12 cellular contexts compared by ENCODE assay signal in the genomic region with DNA sequence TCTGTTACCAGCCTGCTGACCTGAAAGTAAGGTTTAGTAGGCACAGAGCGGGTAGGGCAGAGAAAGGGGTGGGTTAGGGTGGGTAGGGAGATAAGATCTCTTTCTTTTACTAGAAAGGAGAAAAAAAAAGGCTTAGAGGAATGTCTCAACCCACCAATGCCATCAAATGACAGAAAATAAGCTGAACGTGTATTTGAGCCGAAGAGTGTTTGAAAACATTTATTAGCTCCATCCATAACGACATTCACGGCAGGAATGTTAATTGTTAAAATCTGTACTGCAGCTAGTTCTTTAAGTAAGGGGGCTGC.
DNase-seq lines count a peak whose midpoint lies in the region; ATAC-seq, FAIRE-seq and TF ChIP-seq lines count a peak whose summit lies in the region.
"Had no signal": no experiment of that assay in that cellular context is flagged by ENCODE, and none has a peak within 500 bp of the region (broad histone marks: within the 10 kb centered on the region; RNA-seq: fewer than 3 reads in every experiment).

No MANE protein-coding gene starts in this region.

- FAIRE-seq in kidney (lab: Jason Lieb, UNC), result no peak

- intact Hi-C loops in kidney (cut with DNase I), result no loop called here

- no peak for ATAC-seq in GM21423 (IDR thresholded peaks at IDR 0.05; ENCODE audit: unreplicated experiment)
- ATAC-seq in GM21367 (IDR thresholded peaks at IDR 0.05; ENCODE audit: unreplicated experiment), result no peak
- ATAC-seq: right cardiac atrium had no signal

- H3K4me1 ChIP-seq in HEK293 (ENCODE audit: control insufficient read depth, insufficient read depth, low read length) (peaks cover 19% of the 10 kb centered on the region), SJSA1 (replicated peaks) (peaks cover 47% of the 10 kb centered on the region), kidney (ENCODE audit: control insufficient read depth in 1 of 2, insufficient read depth in 1 of 2, low read depth in 1 of 2, low read length in 2 of 2) (peaks cover 10 to 40% of the 10 kb centered on the region in 2 donors), suprapubic skin (peaks cover 38% of the 10 kb centered on the region)

- DNase-seq in SJSA1 (ENCODE audit: low read depth in 1 of 2, low spot score in 2 of 2), result peak in 1 of 2 experiments; percentile 52
- DNase-seq in kidney, result no peak
- DNase-seq in suprapubic skin (ENCODE audit: low spot score in 2 of 2), result no peak
- DNase-seq in GDM1 (lab: John Stamatoyannopoulos, UW), result no peak
- DNase-seq: activated CD8-positive, alpha-beta memory T cell treated with anti-CD3 and anti-CD28 coated beads, Interleukin-2, amount 50 U/mL, for 4 hours; DMS79; left ventricle myocardium inferior; right cardiac atrium; T1000 had no signal

- H3K36me3 ChIP-seq in HEK293 (ENCODE audit: control insufficient read depth in 2 of 2, insufficient read depth in 1 of 2, low read length in 2 of 2) (no peaks in the 10 kb centered on the region), SJSA1 (no peaks in the 10 kb centered on the region), kidney (ENCODE audit: control insufficient read depth in 1 of 2, insufficient read depth in 2 of 2, low read length in 2 of 2) (no peaks in the 10 kb centered on the region), suprapubic skin (no peaks in the 10 kb centered on the region)
- H3K36me3 ChIP-seq: left ventricle myocardium inferior had no signal

- POLR2A ChIA-PET in HEK293 (lab: Yijun Ruan, JAX), result interaction anchor here (0.6 to 1.2 kb wide), 5 partner anchors 8 to 216 kb away, joined by 3 to 9 read pairs (median 4); no protein-coding TSS in a partner anchor

- CTCF ChIA-PET in HEK293 (lab: Yijun Ruan, JAX), result interaction anchor here (0.9 to 1.4 kb wide), 4 partner anchors 10 to 93 kb away, joined by 3 to 4 read pairs (median 3); no protein-coding TSS in a partner anchor

- 0 out of 2 replicates have a peak overlapping the region, but pooled peaks have one; percentile 21 for H3K27ac ChIP-seq in HEK293 (ENCODE audit: extremely low read depth, low read depth, low read length)
- peak overlapping the region; percentile 87 for H3K27ac ChIP-seq in SJSA1
- peak overlapping the region; percentile 30 to 56 for H3K27ac ChIP-seq in kidney (ENCODE audit: low read depth in 2 of 2, low read length in 2 of 2)
- peak overlapping the region; percentile 14 for H3K27ac ChIP-seq in suprapubic skin
- H3K27ac ChIP-seq: left ventricle myocardium inferior had no signal

- TF ChIP-seq EP300 in suprapubic skin (IDR thresholded peaks at IDR 0.05), result no peak

- H3K9me3 ChIP-seq in HEK293 (ENCODE audit: control insufficient read depth, insufficient read depth, low read depth, low read length), result no peaks in the 10 kb centered on the region
- H3K9me3 ChIP-seq in SJSA1 (replicated peaks), result no peaks in the 10 kb centered on the region
- H3K9me3 ChIP-seq in kidney (ENCODE audit: control insufficient read depth in 1 of 2, low read length in 2 of 2), result no peaks in the 10 kb centered on the region
- no peaks in the 10 kb centered on the region for H3K9me3 ChIP-seq in suprapubic skin
- H3K9me3 ChIP-seq: left ventricle myocardium inferior had no signal

- H3K27me3 ChIP-seq in SJSA1 (replicated peaks) (no peaks in the 10 kb centered on the region), suprapubic skin (no peaks in the 10 kb centered on the region)

- TF ChIP-seq CTCF in HEK293 (tag by site-specific recombination; IDR thresholded peaks at IDR 0.05), result no peak
- no peak for TF ChIP-seq CTCF in kidney (IDR thresholded peaks at IDR 0.05; ENCODE audit: borderline replicate concordance, extremely low read depth, insufficient read depth)
- no peak for TF ChIP-seq CTCF in suprapubic skin (IDR thresholded peaks at IDR 0.05)

- peak overlapping the region in 1 of 2 donors; percentile 8 for H3K9ac ChIP-seq in kidney (ENCODE audit: low read length in 2 of 2)

- H3K4me3 ChIP-seq in HEK293 (ENCODE audit: low read depth, low read length) (peak overlapping the region; percentile 6; the same call in 1 of the 2 replicates), SJSA1 (no peak overlapping the region), kidney (ENCODE audit: low read length in 2 of 2) (peak overlapping the region; percentile 3 to 20), suprapubic skin (no peak overlapping the region)
- H3K4me3 ChIP-seq: left ventricle myocardium inferior had no signal

- 43% methylated on average over 5 of the region's 5 CpGs for WGBS in suprapubic skin

- no peak for TF ChIP-seq POLR2A in suprapubic skin (IDR thresholded peaks at IDR 0.05)

TF ChIP-seq in HEK293, 187 proteins besides CTCF, POLR2A, EP300 and RAD21:
- TF ChIP-seq ZNF585B (tag by site-specific recombination; IDR thresholded peaks at IDR 0.05), result no peak
- TF ChIP-seq, protein P1, sequence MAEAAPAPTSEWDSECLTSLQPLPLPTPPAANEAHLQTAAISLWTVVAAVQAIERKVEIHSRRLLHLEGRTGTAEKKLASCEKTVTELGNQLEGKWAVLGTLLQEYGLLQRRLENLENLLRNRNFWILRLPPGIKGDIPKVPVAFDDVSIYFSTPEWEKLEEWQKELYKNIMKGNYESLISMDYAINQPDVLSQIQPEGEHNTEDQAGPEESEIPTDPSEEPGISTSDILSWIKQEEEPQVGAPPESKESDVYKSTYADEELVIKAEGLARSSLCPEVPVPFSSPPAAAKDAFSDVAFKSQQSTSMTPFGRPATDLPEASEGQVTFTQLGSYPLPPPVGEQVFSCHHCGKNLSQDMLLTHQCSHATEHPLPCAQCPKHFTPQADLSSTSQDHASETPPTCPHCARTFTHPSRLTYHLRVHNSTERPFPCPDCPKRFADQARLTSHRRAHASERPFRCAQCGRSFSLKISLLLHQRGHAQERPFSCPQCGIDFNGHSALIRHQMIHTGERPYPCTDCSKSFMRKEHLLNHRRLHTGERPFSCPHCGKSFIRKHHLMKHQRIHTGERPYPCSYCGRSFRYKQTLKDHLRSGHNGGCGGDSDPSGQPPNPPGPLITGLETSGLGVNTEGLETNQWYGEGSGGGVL (tag by site-specific recombination; IDR thresholded peaks at IDR 0.05), result no peak
- TF ChIP-seq KLF1 (tag by site-specific recombination; IDR thresholded peaks at IDR 0.05), result 0 out of 2 replicates have a peak, but pooled peaks have one; percentile 12
- TF ChIP-seq, protein P2, sequence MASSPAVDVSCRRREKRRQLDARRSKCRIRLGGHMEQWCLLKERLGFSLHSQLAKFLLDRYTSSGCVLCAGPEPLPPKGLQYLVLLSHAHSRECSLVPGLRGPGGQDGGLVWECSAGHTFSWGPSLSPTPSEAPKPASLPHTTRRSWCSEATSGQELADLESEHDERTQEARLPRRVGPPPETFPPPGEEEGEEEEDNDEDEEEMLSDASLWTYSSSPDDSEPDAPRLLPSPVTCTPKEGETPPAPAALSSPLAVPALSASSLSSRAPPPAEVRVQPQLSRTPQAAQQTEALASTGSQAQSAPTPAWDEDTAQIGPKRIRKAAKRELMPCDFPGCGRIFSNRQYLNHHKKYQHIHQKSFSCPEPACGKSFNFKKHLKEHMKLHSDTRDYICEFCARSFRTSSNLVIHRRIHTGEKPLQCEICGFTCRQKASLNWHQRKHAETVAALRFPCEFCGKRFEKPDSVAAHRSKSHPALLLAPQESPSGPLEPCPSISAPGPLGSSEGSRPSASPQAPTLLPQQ (tag by site-specific recombination; IDR thresholded peaks at IDR 0.05), result no peak

Comparison
In these comparisons a context has a peak if more than half of its experiments do, and no peak if none do; other contexts are left out.
1. H3K27ac ChIP-seq: peak in every context shown above with its lines; median percentile 87 in SJSA1; 43 in kidney; 21 in HEK293; 14 in suprapubic skin.
2. H3K4me3 ChIP-seq: peak in HEK293 (single experiment) and kidney (2 of 2); none in SJSA1 (single experiment) and suprapubic skin (single experiment).